ENCODE assay signal across 16 cellular contexts in the genomic region with DNA sequence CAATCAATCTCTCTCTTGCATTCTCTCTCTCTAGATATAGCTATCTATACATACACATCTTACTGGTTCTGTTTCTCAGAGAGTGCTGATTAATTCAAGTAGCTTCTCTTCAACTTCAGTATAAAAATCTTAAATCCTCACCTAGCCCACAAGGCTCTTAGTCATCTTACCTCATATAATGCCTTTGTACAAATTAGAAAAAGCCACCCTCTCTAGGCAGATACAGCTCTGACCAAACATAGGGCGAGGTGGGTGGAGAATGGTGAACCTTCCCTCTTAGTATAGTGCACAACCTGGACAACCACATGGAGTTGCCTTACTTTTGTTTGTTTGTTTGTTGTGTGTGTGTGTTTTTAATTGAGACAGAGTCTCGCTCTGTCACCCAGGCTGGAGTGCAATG. TPM values are rescaled to one million over a fixed set of nuclear protein-coding genes. Genes with fewer than 3 reads are reported as not detected.
DNase-seq lines count a peak whose midpoint lies in the region; ATAC-seq and TF ChIP-seq lines count a peak whose summit lies in the region.
"Had no signal": no experiment of that assay in that cellular context is flagged by ENCODE, and none has a peak within 500 bp of the region (broad histone marks: within the 10 kb centered on the region; RNA-seq: fewer than 3 reads in every experiment).

No MANE protein-coding gene starts in this region.

- DNase-seq in activated CD4-positive, alpha-beta T cell treated with anti-CD3 and anti-CD28 coated beads for 36 hours = peak; percentile 70
- DNase-seq in activated CD4-positive, alpha-beta T cell treated with anti-CD3 and anti-CD28 coated beads, Interleukin-2, amount 50 U/mL, for 4 hours = no peak
- DNase-seq in GM13976 (ENCODE audit: low spot score) (peak; percentile 40), nephron progenitor cell (no peak), EL (no peak), HFFc6 (no peak), ACHN (no peak)
- peak; percentile 74 for DNase-seq in activated CD8-positive, alpha-beta T cell treated with anti-CD3 and anti-CD28 coated beads for 36 hours
- DNase-seq: DMS79, left colon, NCI-H1092 treated with DMSO at 0.1 percent for 48 hours, T1000 had no signal

- H3K27me3 Mint-ChIP-seq in activated CD4-positive, alpha-beta T cell treated with anti-CD3 and anti-CD28 coated beads for 36 hours = peaks cover 35% of the 10 kb centered on the region
- peaks cover 35% of the 10 kb centered on the region for H3K27me3 Mint-ChIP-seq in activated CD8-positive, alpha-beta T cell treated with anti-CD3 and anti-CD28 coated beads for 36 hours
- H3K27me3 Mint-ChIP-seq in nephron progenitor cell (ENCODE audit: low read depth, poor library complexity) (no peaks in the 10 kb centered on the region), HFFc6 (ENCODE audit: insufficient read depth) (peaks cover 56% of the 10 kb centered on the region)

- POLR2A ChIA-PET in activated CD4-positive, alpha-beta T cell treated with anti-CD3 and anti-CD28 coated beads for 36 hours (lab: Charles Lee) = interaction anchor here (0.9 to 2.7 kb wide), 2 partner anchors 10 to 11 kb away, joined by 4 to 21 read pairs; no protein-coding TSS in a partner anchor
- POLR2A ChIA-PET in activated CD8-positive, alpha-beta T cell treated with anti-CD3 and anti-CD28 coated beads for 36 hours (lab: Charles Lee) = interaction anchor here (1.0 to 2.6 kb wide), 3 partner anchors 8 to 22 kb away, joined by 4 to 29 read pairs (median 4); no protein-coding TSS in a partner anchor

- CTCF ChIA-PET in activated CD4-positive, alpha-beta T cell treated with anti-CD3 and anti-CD28 coated beads for 36 hours (lab: Charles Lee) = interaction anchor here (0.6 to 4.4 kb wide), 8 partner anchors 8 to 126 kb away, joined by 3 to 31 read pairs (median 4); no protein-coding TSS in a partner anchor
- CTCF ChIA-PET in activated CD8-positive, alpha-beta T cell treated with anti-CD3 and anti-CD28 coated beads for 36 hours (lab: Charles Lee) = interaction anchor here (0.7 to 2.2 kb wide), 9 partner anchors 9 to 224 kb away, joined by 3 to 6 read pairs (median 4); no protein-coding TSS in a partner anchor

- intact Hi-C loops in activated CD4-positive, alpha-beta T cell treated with anti-CD3 and anti-CD28 coated beads for 36 hours (cut with DNase I, micrococcal nuclease) = loop anchor here (1.0 to 5.0 kb wide), 9 partner anchors 9 to 947 kb away; a partner anchor contains a TSS
- intact Hi-C loops in activated CD8-positive, alpha-beta T cell treated with anti-CD3 and anti-CD28 coated beads for 36 hours (cut with micrococcal nuclease) = loop anchor here (2.0 kb wide), 1 partner anchor 15 kb away; no protein-coding TSS in a partner anchor

- peak overlapping the region; percentile 20 for H3K27ac Mint-ChIP-seq in activated CD4-positive, alpha-beta T cell treated with anti-CD3 and anti-CD28 coated beads for 36 hours
- H3K27ac Mint-ChIP-seq in activated CD8-positive, alpha-beta T cell treated with anti-CD3 and anti-CD28 coated beads for 36 hours = peak overlapping the region; percentile 39
- H3K27ac Mint-ChIP-seq in nephron progenitor cell (no peak overlapping the region), HFFc6 (no peak overlapping the region)

- peak; percentile 82 for ATAC-seq in activated CD4-positive, alpha-beta T cell treated with anti-CD3 and anti-CD28 coated beads for 36 hours
- ATAC-seq in activated CD8-positive, alpha-beta T cell treated with anti-CD3 and anti-CD28 coated beads for 36 hours = peak; percentile 75
- ATAC-seq: left colon had no signal

- H3K9me3 Mint-ChIP-seq in activated CD4-positive, alpha-beta T cell treated with anti-CD3 and anti-CD28 coated beads for 36 hours (ENCODE audit: low read depth) = no peaks in the 10 kb centered on the region
- H3K9me3 Mint-ChIP-seq in activated CD8-positive, alpha-beta T cell treated with anti-CD3 and anti-CD28 coated beads for 36 hours = no peaks in the 10 kb centered on the region
- no peaks in the 10 kb centered on the region for H3K9me3 Mint-ChIP-seq in nephron progenitor cell
- H3K9me3 Mint-ChIP-seq in HFFc6 = no peaks in the 10 kb centered on the region

- H3K36me3 Mint-ChIP-seq in activated CD4-positive, alpha-beta T cell treated with anti-CD3 and anti-CD28 coated beads for 36 hours (ENCODE audit: low read depth) = no peaks in the 10 kb centered on the region
- H3K36me3 Mint-ChIP-seq in activated CD8-positive, alpha-beta T cell treated with anti-CD3 and anti-CD28 coated beads for 36 hours (ENCODE audit: low read depth) = no peaks in the 10 kb centered on the region
- H3K36me3 Mint-ChIP-seq in nephron progenitor cell (ENCODE audit: low read depth) (no peaks in the 10 kb centered on the region), HFFc6 (ENCODE audit: low read depth) (no peaks in the 10 kb centered on the region)

- H3K4me1 Mint-ChIP-seq in activated CD4-positive, alpha-beta T cell treated with anti-CD3 and anti-CD28 coated beads for 36 hours = peaks cover 46% of the 10 kb centered on the region
- H3K4me1 Mint-ChIP-seq in activated CD8-positive, alpha-beta T cell treated with anti-CD3 and anti-CD28 coated beads for 36 hours (ENCODE audit: low read depth) = peaks cover 58% of the 10 kb centered on the region
- H3K4me1 Mint-ChIP-seq in nephron progenitor cell (peaks cover 80% of the 10 kb centered on the region), HFFc6 (ENCODE audit: low read depth) (peaks cover 14% of the 10 kb centered on the region; the same call in 1 of the 2 replicates)

- TF ChIP-seq CTCF in GM13976 (IDR thresholded peaks at IDR 0.05; ENCODE audit: borderline replicate concordance, control extremely low read depth, extremely low read depth, insufficient read depth, missing control alignments) = no peak
- no peak for TF ChIP-seq CTCF in activated CD8-positive, alpha-beta T cell treated with anti-CD3 and anti-CD28 coated beads for 36 hours (IDR thresholded peaks at IDR 0.05)
- no peak for TF ChIP-seq CTCF in nephron progenitor cell (IDR thresholded peaks at IDR 0.05)
- no peak for TF ChIP-seq CTCF in HFFc6 (IDR thresholded peaks at IDR 0.05)

- in situ Hi-C loops in GM13976 (cut with MboI; ENCODE audit: low sequenced_read_pairs, unreplicated experiment) (no loop called here), ACHN (cut with HindIII; ENCODE audit: low pct_ligation_motif_present, low pct_unique_long_range_greater_than_20kb, low sequenced_read_pairs) (no loop called here)

- H3K4me3 Mint-ChIP-seq in activated CD4-positive, alpha-beta T cell treated with anti-CD3 and anti-CD28 coated beads for 36 hours = no peak overlapping the region
- no peak overlapping the region for H3K4me3 Mint-ChIP-seq in activated CD8-positive, alpha-beta T cell treated with anti-CD3 and anti-CD28 coated beads for 36 hours
- H3K4me3 Mint-ChIP-seq in nephron progenitor cell = peak overlapping the region; percentile 97
- no peak overlapping the region for H3K4me3 Mint-ChIP-seq in HFFc6

RNA-seq across cellular contexts. Expression of a gene that starts 5.1 kb away (rescaled TPM):
- not detected for total RNA-seq in activated CD4-positive, alpha-beta T cell treated with anti-CD3 and anti-CD28 coated beads for 36 hours
- total RNA-seq in activated CD8-positive, alpha-beta T cell treated with anti-CD3 and anti-CD28 coated beads for 36 hours = not detected
- total RNA-seq in HFFc6 (2021; fragmentation: NEBNext Ultra II Directional; extraction: Animal tissue kit (Norgen Biotek cat#: 25700)) = not detected

RNA-seq across cellular contexts. Expression of a gene that starts 16.8 kb away (rescaled TPM):
- not detected for total RNA-seq in activated CD4-positive, alpha-beta T cell treated with anti-CD3 and anti-CD28 coated beads for 36 hours
- total RNA-seq in activated CD8-positive, alpha-beta T cell treated with anti-CD3 and anti-CD28 coated beads for 36 hours = under 1 TPM; 0.29 to 0.34 TPM
- not detected for total RNA-seq in HFFc6 (2021; fragmentation: NEBNext Ultra II Directional; extraction: Animal tissue kit (Norgen Biotek cat#: 25700))
- total RNA-seq: bronchial epithelial cell, H4, NCI-H460, ureter had no signal

Comparison
In these comparisons a context has a peak if more than half of its experiments do, and no peak if none do; other contexts are left out.
1. DNase-seq: peak in activated CD4-positive, alpha-beta T cell treated with anti-CD3 and anti-CD28 coated beads for 36 hours (single experiment), GM13976 (single experiment) and activated CD8-positive, alpha-beta T cell treated with anti-CD3 and anti-CD28 coated beads for 36 hours (single experiment); none in activated CD4-positive, alpha-beta T cell treated with anti-CD3 and anti-CD28 coated beads, Interleukin-2, amount 50 U/mL, for 4 hours (0 of 2), nephron progenitor cell (single experiment), EL (single experiment), HFFc6 (single experiment) and ACHN (single experiment).
2. H3K27ac Mint-ChIP-seq: peak in activated CD4-positive, alpha-beta T cell treated with anti-CD3 and anti-CD28 coated beads for 36 hours (single experiment) and activated CD8-positive, alpha-beta T cell treated with anti-CD3 and anti-CD28 coated beads for 36 hours (single experiment); none in nephron progenitor cell (single experiment) and HFFc6 (single experiment).